In the genomic region with DNA sequence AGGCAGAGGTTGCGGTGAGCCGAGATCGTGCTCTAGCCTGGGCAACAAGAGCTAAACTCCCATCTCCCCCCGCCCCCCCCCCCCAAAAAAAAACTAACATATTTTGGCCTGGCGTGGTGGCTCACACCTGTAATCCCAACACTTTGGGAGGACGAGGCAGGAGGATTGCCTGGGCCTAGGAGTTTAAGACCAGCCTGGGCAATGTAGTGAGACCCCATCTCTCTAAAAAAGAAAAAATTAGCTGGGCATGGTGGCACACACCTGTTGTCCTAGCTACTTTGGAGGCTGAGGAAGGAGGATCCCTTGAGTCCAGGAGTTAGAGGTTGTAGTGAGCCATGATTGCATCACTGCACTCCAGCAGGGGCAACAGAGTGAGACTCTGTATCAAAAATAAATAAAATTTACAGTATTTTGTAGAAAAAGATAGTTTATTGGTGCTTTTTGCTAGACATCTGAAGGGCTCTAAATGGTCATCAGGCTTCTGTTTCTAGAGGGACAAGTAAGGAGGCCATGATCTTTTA, we compare ENCODE assay signal across 18 cellular contexts. TPM values are rescaled to one million over a fixed set of nuclear protein-coding genes. Genes with fewer than 3 reads are reported as not detected.
DNase-seq lines count a peak whose midpoint lies in the region; FAIRE-seq and TF ChIP-seq lines count a peak whose summit lies in the region.
"Had no signal": no experiment of that assay in that cellular context is flagged by ENCODE, and none has a peak within 500 bp of the region (broad histone marks: within the 10 kb centered on the region; RNA-seq: fewer than 3 reads in every experiment).

No MANE protein-coding gene starts in this region.

- POLR2A ChIA-PET in OCI-LY7 (lab: Charles Lee) = interaction anchor here (0.7 kb wide), 1 partner anchor 423 kb away, joined by 3 read pairs; no protein-coding TSS in a partner anchor

- peak overlapping the region; percentile 61 for H3K4me3 Mint-ChIP-seq in activated T-cell treated with anti-CD3 and anti-CD28 coated beads, Interleukin-2, amount 50 U/mL, for 24 hours
- peak overlapping the region; percentile 29 for H3K4me3 Mint-ChIP-seq in endodermal cell

- H3K4me3 ChIP-seq in OCI-LY7 (ENCODE audit: low read depth, low read length, poor library complexity, severe bottlenecking) = peak overlapping the region; percentile 31
- peak overlapping the region; percentile 72 for H3K4me3 ChIP-seq in endodermal cell (ENCODE audit: low read length)
- no peak overlapping the region for H3K4me3 ChIP-seq in parathyroid adenoma (ENCODE audit: low read depth, low read length)
- no peak overlapping the region for H3K4me3 ChIP-seq in small intestine (ENCODE audit: low read depth in 1 of 2, low read length in 2 of 2)
- H3K4me3 ChIP-seq: transverse colon had no signal

- TF ChIP-seq CTCF in OCI-LY7 (conservative IDR thresholded peaks at IDR 0.05; ENCODE audit: low read length) (no peak), endodermal cell (conservative IDR thresholded peaks at IDR 0.05) (no peak), parathyroid adenoma (IDR thresholded peaks at IDR 0.05) (no peak)

- H3K36me3 Mint-ChIP-seq in activated T-cell treated with anti-CD3 and anti-CD28 coated beads, Interleukin-2, amount 50 U/mL, for 24 hours (ENCODE audit: low read depth) = peaks cover 95% of the 10 kb centered on the region
- peaks cover 80% of the 10 kb centered on the region for H3K36me3 Mint-ChIP-seq in endodermal cell (ENCODE audit: low read depth)

- peak overlapping the region; percentile 4; the same call in 1 of the 2 replicates for H3K4me2 ChIP-seq in OCI-LY7 (ENCODE audit: low read length)
- H3K4me2 ChIP-seq in parathyroid adenoma (ENCODE audit: low read length) = peak overlapping the region; percentile 31

- peaks cover 100% of the 10 kb centered on the region for H3K79me2 ChIP-seq in OCI-LY7 (ENCODE audit: insufficient read depth, low read depth, low read length)
- H3K79me2 ChIP-seq in parathyroid adenoma = peaks cover 63% of the 10 kb centered on the region

- no peak overlapping the region for H2AFZ ChIP-seq in OCI-LY7 (ENCODE audit: low read length)
- H2AFZ ChIP-seq in parathyroid adenoma = no peak overlapping the region

- no peaks in the 10 kb centered on the region for H3K9me3 Mint-ChIP-seq in activated T-cell treated with anti-CD3 and anti-CD28 coated beads, Interleukin-2, amount 50 U/mL, for 24 hours
- no peaks in the 10 kb centered on the region for H3K9me3 Mint-ChIP-seq in endodermal cell
- H3K9me3 Mint-ChIP-seq: activated CD4-positive, alpha-beta memory T cell treated with anti-CD3 and anti-CD28 coated beads, Interleukin-2, amount 10 ng/mL, durations not matched to agents 7 days and 5 days had no signal

- H3K9me2 ChIP-seq in OCI-LY7 (ENCODE audit: insufficient read depth, low read length) = no peaks in the 10 kb centered on the region

- BruUV-seq in OCI-LY7 (replicated peaks; lab: Mats Ljungman, UMichigan) = no TSS peak

- H3K36me3 ChIP-seq in OCI-LY7 (ENCODE audit: insufficient read depth, low read length) = peaks cover 100% of the 10 kb centered on the region
- H3K36me3 ChIP-seq in endodermal cell (ENCODE audit: control insufficient read depth, insufficient read depth, low read length) = peaks cover 93% of the 10 kb centered on the region
- H3K36me3 ChIP-seq in parathyroid adenoma (ENCODE audit: control insufficient read depth, insufficient read depth, low read length) = no peaks in the 10 kb centered on the region
- peaks cover 16 to 23% of the 10 kb centered on the region in 2 donors for H3K36me3 ChIP-seq in small intestine (ENCODE audit: control insufficient read depth in 2 of 2, insufficient read depth in 2 of 2, low read length in 2 of 2)

- no peaks in the 10 kb centered on the region for H3K27me3 Mint-ChIP-seq in activated T-cell treated with anti-CD3 and anti-CD28 coated beads, Interleukin-2, amount 50 U/mL, for 24 hours
- no peaks in the 10 kb centered on the region for H3K27me3 Mint-ChIP-seq in endodermal cell (ENCODE audit: insufficient read depth)
- H3K27me3 Mint-ChIP-seq: activated CD4-positive, alpha-beta memory T cell treated with anti-CD3 and anti-CD28 coated beads, Interleukin-2, amount 10 ng/mL, durations not matched to agents 7 days and 5 days had no signal

- no peak for DNase-seq in activated T-cell treated with anti-CD3 and anti-CD28 coated beads, Interleukin-2, amount 50 U/mL, for 24 hours
- no peak for DNase-seq in activated T-cell treated with anti-CD3 and anti-CD28 coated beads for 4 hours
- DNase-seq in OCI-LY7 (ENCODE audit: low spot score) = no peak
- no peak for DNase-seq in endodermal cell
- no peak for DNase-seq in kidney glomerular epithelial cell (lab: John Stamatoyannopoulos, UW)
- DNase-seq in effector CD8-positive, alpha-beta T cell (lab: John Stamatoyannopoulos, UW) = no peak
- DNase-seq in small intestine = no peak
- DNase-seq: 8988T; activated CD4-positive, alpha-beta memory T cell treated with anti-CD3 and anti-CD28 coated beads, Interleukin-2, amount 10 ng/mL, durations not matched to agents 7 days and 5 days; left colon; NCI-H526; stimulated activated naive CD4-positive, alpha-beta T cell treated with Interleukin-2 at 50 U/mL for 16 hours; transverse colon; WERI-Rb-1 had no signal

- CTCF ChIA-PET in OCI-LY7 (lab: Charles Lee; ENCODE audit: unreplicated experiment) = interaction anchor here (0.6 kb wide), 1 partner anchor 17 kb away, joined by 3 read pairs; no protein-coding TSS in a partner anchor

- H3K4me1 ChIP-seq in OCI-LY7 (ENCODE audit: insufficient read depth, low read length, poor library complexity, severe bottlenecking) = peaks cover 43% of the 10 kb centered on the region
- no peaks in the 10 kb centered on the region for H3K4me1 ChIP-seq in endodermal cell (ENCODE audit: control insufficient read depth, insufficient read depth, low read length)
- H3K4me1 ChIP-seq in parathyroid adenoma = peaks cover 3% of the 10 kb centered on the region
- H3K4me1 ChIP-seq in small intestine (ENCODE audit: control insufficient read depth in 2 of 2, insufficient read depth in 1 of 2, low read depth in 1 of 2, low read length in 1 of 2) = peaks cover 3 to 25% of the 10 kb centered on the region in 2 donors

- peaks cover 47% of the 10 kb centered on the region for H4K20me1 ChIP-seq in OCI-LY7 (ENCODE audit: insufficient read depth, low read length)

- no peak overlapping the region for H3K27ac ChIP-seq in OCI-LY7 (ENCODE audit: low read depth, low read length, poor library complexity, severe bottlenecking)
- H3K27ac ChIP-seq in endodermal cell (ENCODE audit: low read depth, low read length) = no peak overlapping the region
- no peak overlapping the region for H3K27ac ChIP-seq in parathyroid adenoma
- H3K27ac ChIP-seq in small intestine (ENCODE audit: low read depth in 1 of 2, low read length in 1 of 2) = no peak overlapping the region
- H3K27ac ChIP-seq: WERI-Rb-1 had no signal

- FAIRE-seq in small intestine (lab: Jason Lieb, UNC) = no peak
- FAIRE-seq: frontal cortex, G401.6, HTR-8/SVneo had no signal

- 96 to 100% methylated on average over 1 to 5 of the region's 6 CpGs for WGBS in endodermal cell (ENCODE audit: insufficient coverage in 1 of 2, insufficient read length in 1 of 2), 2 experiments
- 95 to 99% (median 96%) methylated on average over 6 of the region's 6 CpGs for WGBS in small intestine, 3 donors

- H3K9me3 ChIP-seq in OCI-LY7 (ENCODE audit: low read length) = no peaks in the 10 kb centered on the region
- H3K9me3 ChIP-seq in endodermal cell (ENCODE audit: control insufficient read depth, low read length) = no peaks in the 10 kb centered on the region
- H3K9me3 ChIP-seq in parathyroid adenoma (ENCODE audit: control insufficient read depth, low read length) = no peaks in the 10 kb centered on the region
- no peaks in the 10 kb centered on the region for H3K9me3 ChIP-seq in small intestine (ENCODE audit: control insufficient read depth, low read depth)
- H3K9me3 ChIP-seq: transverse colon had no signal

- peaks cover 80% of the 10 kb centered on the region for H3K4me1 Mint-ChIP-seq in activated T-cell treated with anti-CD3 and anti-CD28 coated beads, Interleukin-2, amount 50 U/mL, for 24 hours (ENCODE audit: low read depth)
- peaks cover 48% of the 10 kb centered on the region for H3K4me1 Mint-ChIP-seq in endodermal cell

- no peaks in the 10 kb centered on the region for H3K27me3 ChIP-seq in endodermal cell (ENCODE audit: control insufficient read depth, insufficient read depth, low read length, poor library complexity, severe bottlenecking)
- H3K27me3 ChIP-seq in parathyroid adenoma (ENCODE audit: control insufficient read depth, insufficient read depth, low read length) = no peaks in the 10 kb centered on the region
- no peaks in the 10 kb centered on the region for H3K27me3 ChIP-seq in small intestine (ENCODE audit: control insufficient read depth in 2 of 2, insufficient read depth in 2 of 2, low read length in 2 of 2)
- H3K27me3 ChIP-seq: transverse colon had no signal

- H3K27ac Mint-ChIP-seq in activated T-cell treated with anti-CD3 and anti-CD28 coated beads, Interleukin-2, amount 50 U/mL, for 24 hours = peak overlapping the region; percentile 39
- H3K27ac Mint-ChIP-seq in endodermal cell = no peak overlapping the region
- H3K27ac Mint-ChIP-seq: activated CD4-positive, alpha-beta memory T cell treated with anti-CD3 and anti-CD28 coated beads, Interleukin-2, amount 10 ng/mL, durations not matched to agents 7 days and 5 days had no signal

- H3K9ac ChIP-seq in endodermal cell (ENCODE audit: extremely low read depth, low read length, poor library complexity, severe bottlenecking) (no peak overlapping the region), parathyroid adenoma (no peak overlapping the region)

- intact Hi-C loops in OCI-LY7 (cut with micrococcal nuclease; ENCODE audit: unreplicated experiment) = no loop called here

RNA-seq across cellular contexts. Expression of a gene that starts 9.0 kb away (rescaled TPM):
- total RNA-seq in OCI-LY7 (2014; rRNA removed; shearing (Covaris generic)) = 46.6 and 57.9 TPM in 2 replicates
- total RNA-seq in OCI-LY7 (2022) = 82.6 and 83.6 TPM in 2 replicates
- total RNA-seq in endodermal cell = 100 to 1,000 TPM; 113 to 116 TPM
- polyA plus RNA-seq in endodermal cell (2013, experiment 1 of 2) = 96.2 TPM
- polyA plus RNA-seq in endodermal cell (2013, experiment 2 of 2) = 89.3 TPM
- 10 to 100 TPM; 39.1 to 45.4 (median 42.2) TPM for polyA plus RNA-seq in small intestine

Comparison
In these comparisons a context has a peak if more than half of its experiments do, and no peak if none do; other contexts are left out.
1. H3K4me3 ChIP-seq: peak in OCI-LY7 (single experiment) and endodermal cell (single experiment); none in parathyroid adenoma (single experiment) and small intestine (0 of 2).